Comparison of ENCODE assay signal across 14 cellular contexts in genomic region chr6:149077208-149077607, GRCh38.
DNase-seq lines count a peak whose midpoint lies in the region; ATAC-seq and TF ChIP-seq lines count a peak whose summit lies in the region.
"Had no signal": no experiment of that assay in that cellular context is flagged by ENCODE, and none has a peak within 500 bp of the region (broad histone marks: within the 10 kb centered on the region; RNA-seq: fewer than 3 reads in every experiment).

No MANE protein-coding gene starts in this region.

- H3K27me3 ChIP-seq in thyroid gland: no peaks in the 10 kb centered on the region
- no peaks in the 10 kb centered on the region for H3K27me3 ChIP-seq in psoas muscle (ENCODE audit: insufficient read depth in 3 of 3, low read length in 2 of 3)
- H3K27me3 ChIP-seq: ascending aorta, BE2C, gastroesophageal sphincter had no signal

- 62 to 78% methylated on average over 6 of the region's 6 CpGs for WGBS in thyroid gland, 2 donors
- 68 to 85% (median 76%) methylated on average over 6 of the region's 6 CpGs for WGBS in psoas muscle, 3 donors

- H3K9me3 ChIP-seq in T-helper 17 cell (ENCODE audit: control insufficient read depth, low read length, poor library complexity, severe bottlenecking) (no peaks in the 10 kb centered on the region), thyroid gland (no peaks in the 10 kb centered on the region), psoas muscle (no peaks in the 10 kb centered on the region)
- H3K9me3 ChIP-seq: ascending aorta, BE2C, gastroesophageal sphincter had no signal

- H3K4me1 ChIP-seq in thyroid gland (peaks cover 37 to 54% of the 10 kb centered on the region in 2 donors), psoas muscle (no peaks in the 10 kb centered on the region)

- H3K9me3 Mint-ChIP-seq in activated naive CD4-positive, alpha-beta T cell treated with anti-CD3 and anti-CD28 coated beads, Interleukin-2, amount 50 U/mL, for 24 hours: no peaks in the 10 kb centered on the region
- H3K9me3 Mint-ChIP-seq: immature natural killer cell had no signal

- peak overlapping the region; percentile 30 for H3K4me3 Mint-ChIP-seq in activated naive CD4-positive, alpha-beta T cell treated with anti-CD3 and anti-CD28 coated beads, Interleukin-2, amount 50 U/mL, for 24 hours
- H3K4me3 Mint-ChIP-seq in T-helper 17 cell: peak overlapping the region; percentile 47
- H3K4me3 Mint-ChIP-seq: immature natural killer cell had no signal

- intact Hi-C loops in thyroid gland (cut with DNase I) (no loop called here), psoas muscle (cut with DNase I) (loop anchor here in 1 of 2 donors (5.0 kb wide), 1 partner anchor 45 kb away; no protein-coding TSS in a partner anchor)

- no peak for DNase-seq in activated naive CD4-positive, alpha-beta T cell treated with anti-CD3 and anti-CD28 coated beads, Interleukin-2, amount 50 U/mL, for 16 hours
- peak in 1 of 3 donors; percentile 31 for DNase-seq in T-helper 17 cell
- peak; percentile 98 for DNase-seq in choroid plexus epithelial cell (ENCODE audit: low read depth)
- DNase-seq in thyroid gland: no peak
- DNase-seq in GOT3 (lab: John Stamatoyannopoulos, UW): no peak
- no peak for DNase-seq in psoas muscle
- DNase-seq in caudate nucleus (lab: John Stamatoyannopoulos, UW): no peak
- DNase-seq: BE2C; effector CD4-positive, alpha-beta T cell; immature natural killer cell; RPMI8226 had no signal

- H3K4me3 ChIP-seq in choroid plexus epithelial cell (ENCODE audit: low read depth, low read length) (no peak overlapping the region), thyroid gland (replicated peaks in 1 of 3) (no peak overlapping the region), psoas muscle (no peak overlapping the region)
- H3K4me3 ChIP-seq: ascending aorta, gastroesophageal sphincter had no signal

- no peak for TF ChIP-seq POLR2A in thyroid gland (IDR thresholded peaks at IDR 0.05)

- ATAC-seq in T-helper 17 cell (peak; percentile 89), psoas muscle (no peak)
- ATAC-seq: gastroesophageal sphincter had no signal

- peak overlapping the region; percentile 70 for H3K27ac Mint-ChIP-seq in activated naive CD4-positive, alpha-beta T cell treated with anti-CD3 and anti-CD28 coated beads, Interleukin-2, amount 50 U/mL, for 24 hours
- H3K27ac Mint-ChIP-seq in T-helper 17 cell: peak overlapping the region; percentile 93
- H3K27ac Mint-ChIP-seq: immature natural killer cell had no signal

- no peaks in the 10 kb centered on the region for H3K36me3 Mint-ChIP-seq in activated naive CD4-positive, alpha-beta T cell treated with anti-CD3 and anti-CD28 coated beads, Interleukin-2, amount 50 U/mL, for 24 hours
- H3K36me3 Mint-ChIP-seq in T-helper 17 cell (ENCODE audit: low read depth): no peaks in the 10 kb centered on the region

- no peaks in the 10 kb centered on the region for H3K27me3 Mint-ChIP-seq in activated naive CD4-positive, alpha-beta T cell treated with anti-CD3 and anti-CD28 coated beads, Interleukin-2, amount 50 U/mL, for 24 hours
- no peaks in the 10 kb centered on the region for H3K27me3 Mint-ChIP-seq in T-helper 17 cell

- H3K27ac ChIP-seq in thyroid gland: peak overlapping the region; percentile 30 to 87 (median 85)
- no peak overlapping the region for H3K27ac ChIP-seq in psoas muscle
- H3K27ac ChIP-seq in caudate nucleus (ENCODE audit: low read depth, low read length): no peak overlapping the region
- H3K27ac ChIP-seq: gastroesophageal sphincter had no signal

- H3K36me3 ChIP-seq in thyroid gland: no peaks in the 10 kb centered on the region
- no peaks in the 10 kb centered on the region for H3K36me3 ChIP-seq in psoas muscle (ENCODE audit: insufficient read depth in 1 of 2, low read depth in 1 of 2)
- H3K36me3 ChIP-seq: ascending aorta, BE2C had no signal

- H3K4me1 Mint-ChIP-seq in activated naive CD4-positive, alpha-beta T cell treated with anti-CD3 and anti-CD28 coated beads, Interleukin-2, amount 50 U/mL, for 24 hours: peaks cover 21% of the 10 kb centered on the region
- H3K4me1 Mint-ChIP-seq in T-helper 17 cell: peaks cover 26% of the 10 kb centered on the region

- TF ChIP-seq CTCF in choroid plexus epithelial cell (conservative IDR thresholded peaks at IDR 0.05; ENCODE audit: low read depth, low read length): no peak
- no peak for TF ChIP-seq CTCF in thyroid gland (IDR thresholded peaks at IDR 0.05)
- TF ChIP-seq CTCF in psoas muscle (IDR thresholded peaks at IDR 0.05): no peak

Comparison
In these comparisons a context has a peak if more than half of its experiments do, and no peak if none do; other contexts are left out.
1. H3K27ac ChIP-seq: peak in thyroid gland (3 of 3); none in psoas muscle (single experiment) and caudate nucleus (single experiment).